Comparison of ENCODE assay signal across 15 cellular contexts in the genomic region with DNA sequence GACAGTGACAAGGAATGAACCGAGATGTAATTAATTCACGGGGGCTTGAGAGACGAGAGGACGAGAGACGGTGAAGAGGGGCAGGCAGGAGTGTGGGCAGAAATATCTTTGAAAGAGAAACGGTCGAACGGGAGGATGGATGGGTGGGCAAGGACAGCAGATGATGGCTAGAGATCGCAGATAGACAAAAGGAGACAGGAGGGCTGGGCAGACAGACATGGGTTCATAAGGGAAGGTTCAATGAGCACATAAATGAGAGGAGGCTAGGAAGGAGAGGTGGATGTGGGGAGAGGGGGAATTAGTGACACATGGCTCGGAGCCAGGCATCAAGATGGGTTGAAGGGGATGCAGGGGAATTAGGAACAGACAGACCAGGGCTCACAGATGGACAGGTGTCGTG. TPM values are rescaled to one million over a fixed set of nuclear protein-coding genes. Genes with fewer than 3 reads are reported as not detected.
DNase-seq lines count a peak whose midpoint lies in the region; ATAC-seq and TF ChIP-seq lines count a peak whose summit lies in the region.
"Had no signal": no experiment of that assay in that cellular context is flagged by ENCODE, and none has a peak within 500 bp of the region (broad histone marks: within the 10 kb centered on the region; RNA-seq: fewer than 3 reads in every experiment).

No MANE protein-coding gene starts in this region.

- DNase-seq in NCI-H82 (lab: John Stamatoyannopoulos, UW) (peak; percentile 16), NCI-H82 treated with DMSO at 0.1 percent for 48 hours (lab: John Stamatoyannopoulos, UW; ENCODE audit: unreplicated experiment) (no peak), glutamatergic neuron (no peak), DMS114 treated with DMSO at 0.1 percent for 48 hours (lab: John Stamatoyannopoulos, UW; ENCODE audit: unreplicated experiment) (no peak), tibial artery (no peak)
- DNase-seq: 8988T, gastrocnemius medialis, NCI-H774 had no signal

- peaks cover 14% of the 10 kb centered on the region for H3K27me3 Mint-ChIP-seq in glutamatergic neuron (ENCODE audit: unreplicated experiment)

- TF ChIP-seq CTCF in glutamatergic neuron (IDR thresholded peaks at IDR 0.05; ENCODE audit: partially characterized antibody, unreplicated experiment) = no peak
- TF ChIP-seq CTCF in tibial artery (IDR thresholded peaks at IDR 0.05) = no peak

- H3K4me1 ChIP-seq in HUES64 (ENCODE audit: insufficient read depth, low read length) (no peaks in the 10 kb centered on the region), neuron (ENCODE audit: insufficient read depth, low read length) (peaks cover 4% of the 10 kb centered on the region), tibial artery (peaks cover 0 to 13% (median 5%) of the 10 kb centered on the region in 4 donors)
- H3K4me1 ChIP-seq: gastrocnemius medialis had no signal

- H3K4me3 Mint-ChIP-seq in glutamatergic neuron (ENCODE audit: unreplicated experiment) = peak overlapping the region; percentile 88

- H3K4me1 Mint-ChIP-seq in glutamatergic neuron (ENCODE audit: low read depth, unreplicated experiment) = peaks cover 5% of the 10 kb centered on the region

- no peak overlapping the region for H3K9ac ChIP-seq in HUES64 (ENCODE audit: low read depth, low read length)

- H3K27ac ChIP-seq in HUES64 (ENCODE audit: low read depth, low read length) = no peak overlapping the region
- no peak overlapping the region for H3K27ac ChIP-seq in tibial artery
- H3K27ac ChIP-seq: epithelial cell of prostate, gastrocnemius medialis had no signal

- H3K27me3 ChIP-seq in HUES64 (ENCODE audit: insufficient read depth, low read length) (peaks cover 16% of the 10 kb centered on the region), neuron (ENCODE audit: insufficient read depth, low read length) (peaks cover 25% of the 10 kb centered on the region), tibial artery (peaks cover 0 to 72% of the 10 kb centered on the region in 2 donors)

- peak overlapping the region; percentile 48 for H3K27ac Mint-ChIP-seq in glutamatergic neuron (ENCODE audit: unreplicated experiment)
- H3K27ac Mint-ChIP-seq: stimulated activated memory B cell treated with anti-CD40 and anti-IgM and Interleukin-4, amounts not matched to agents 10 μg/mL and 1 μg/mL and 100 μg/mL, for 72 hours had no signal

- peaks cover 17% of the 10 kb centered on the region for H3K9me3 Mint-ChIP-seq in glutamatergic neuron (ENCODE audit: unreplicated experiment)

- no peak overlapping the region for H2AFZ ChIP-seq in neuron (ENCODE audit: low read depth, low read length)

- intact Hi-C loops in tibial artery (cut with DNase I; ENCODE audit: low total_unique reads) = no loop called here

- peaks cover 58% of the 10 kb centered on the region for H3K9me3 ChIP-seq in HUES64 (ENCODE audit: insufficient read depth, low read depth, low read length)
- H3K9me3 ChIP-seq in neuron (ENCODE audit: low read length) = peaks cover 2% of the 10 kb centered on the region
- H3K9me3 ChIP-seq in tibial artery = peaks cover 0 to 15% (median 8%) of the 10 kb centered on the region in 3 donors

- peaks cover 20% of the 10 kb centered on the region for H3K36me3 Mint-ChIP-seq in glutamatergic neuron (ENCODE audit: unreplicated experiment)

- no peaks in the 10 kb centered on the region for H3K36me3 ChIP-seq in HUES64 (ENCODE audit: insufficient read depth, low read length)
- no peaks in the 10 kb centered on the region for H3K36me3 ChIP-seq in neuron (ENCODE audit: insufficient read depth, low read length)
- no peaks in the 10 kb centered on the region for H3K36me3 ChIP-seq in tibial artery
- H3K36me3 ChIP-seq: gastrocnemius medialis had no signal

- ATAC-seq in HG02852 (IDR thresholded peaks at IDR 0.05; ENCODE audit: unreplicated experiment) = no peak
- ATAC-seq: gastrocnemius medialis had no signal

- H3K4me3 ChIP-seq in HUES64 (ENCODE audit: low read length) = peak overlapping the region; percentile 74
- peak overlapping the region; percentile 55 for H3K4me3 ChIP-seq in neuron (ENCODE audit: low read length)
- no peak overlapping the region for H3K4me3 ChIP-seq in tibial artery

- 65% methylated on average over 11 of the region's 11 CpGs for WGBS in HUES64

RNA-seq across cellular contexts. Expression of a gene that starts 1.1 kb away (rescaled TPM):
- 1.6 TPM for polyA plus RNA-seq in HUES64 (2013, experiment 1 of 2)
- 1.5 TPM for polyA plus RNA-seq in HUES64 (2013, experiment 2 of 2)
- total RNA-seq in glutamatergic neuron (ENCODE audit: unreplicated experiment) = 15.6 TPM
- total RNA-seq: IMR-90 had no signal
- polyA plus RNA-seq: aorta had no signal

RNA-seq across cellular contexts. Expression of a gene that starts 10.7 kb away (rescaled TPM):
- 1.3 TPM for polyA plus RNA-seq in HUES64 (2013, experiment 1 of 2)
- 2.2 TPM for polyA plus RNA-seq in HUES64 (2013, experiment 2 of 2)
- 10.4 TPM for total RNA-seq in glutamatergic neuron (ENCODE audit: unreplicated experiment)
- total RNA-seq: aorta, gastrocnemius medialis, IMR-90 had no signal
- polyA plus RNA-seq: aorta had no signal

Comparison
In these comparisons a context has a peak if more than half of its experiments do, and no peak if none do; other contexts are left out.
1. H3K4me3 ChIP-seq: peak in HUES64 (single experiment) and neuron (single experiment); none in tibial artery (0 of 2).